ENCODE assay signal across 11 cellular contexts in genomic region chr1:228810855-228811654, GRCh38.
DNase-seq lines count a peak whose midpoint lies in the region; ATAC-seq and TF ChIP-seq lines count a peak whose summit lies in the region.
"Had no signal": no experiment of that assay in that cellular context is flagged by ENCODE, and none has a peak within 500 bp of the region (broad histone marks: within the 10 kb centered on the region; RNA-seq: fewer than 3 reads in every experiment).

No MANE protein-coding gene starts in this region.

- TF ChIP-seq POLR2A in Peyer's patch (IDR thresholded peaks at IDR 0.05) (peak in 1 of 2 donors; percentile 45), testis (IDR thresholded peaks at IDR 0.05) (no peak)

- H3K9ac ChIP-seq in mesendoderm (ENCODE audit: low read length) = no peak overlapping the region

- H3K4me1 ChIP-seq in Peyer's patch = peaks cover 0 to 31% (median 5%) of the 10 kb centered on the region in 4 donors
- H3K4me1 ChIP-seq in mesendoderm (ENCODE audit: control insufficient read depth, low read depth, low read length) = peaks cover 6% of the 10 kb centered on the region
- peaks cover 6% of the 10 kb centered on the region for H3K4me1 ChIP-seq in testis

- no peak overlapping the region for H2BK15ac ChIP-seq in mesendoderm (replicated peaks; ENCODE audit: low read depth)

- no peak overlapping the region for H3K56ac ChIP-seq in mesendoderm (ENCODE audit: low read length)

- intact Hi-C loops in testis (cut with DNase I; ENCODE audit: low total_unique reads) = no loop called here

- H3K4me3 ChIP-seq in Peyer's patch = no peak overlapping the region
- no peak overlapping the region for H3K4me3 ChIP-seq in mesendoderm (ENCODE audit: low read length)
- no peak overlapping the region for H3K4me3 ChIP-seq in testis
- H3K4me3 ChIP-seq: cardiac muscle cell, heart right ventricle had no signal

- H3K23ac ChIP-seq in mesendoderm (ENCODE audit: low read length) = no peak overlapping the region

- H3K27ac ChIP-seq in Peyer's patch (peak overlapping the region in 3 of 4 donors; percentile 37 to 84 (median 70)), mesendoderm (ENCODE audit: low read depth, low read length) (no peak overlapping the region), testis (no peak overlapping the region)
- H3K27ac ChIP-seq: cardiac muscle cell had no signal

- H3K36me3 ChIP-seq in Peyer's patch (no peaks in the 10 kb centered on the region), mesendoderm (ENCODE audit: control insufficient read depth, insufficient read depth, low read length) (no peaks in the 10 kb centered on the region), testis (ENCODE audit: low read depth, missing control alignments) (no peaks in the 10 kb centered on the region)
- H3K36me3 ChIP-seq: cardiac muscle cell, heart right ventricle had no signal

- H3K79me2 ChIP-seq in mesendoderm (ENCODE audit: control insufficient read depth, insufficient read depth, low read length) = no peaks in the 10 kb centered on the region

- no CpG with 5 or more reads among the region's 6 CpGs for WGBS in mesendoderm (ENCODE audit: extremely low coverage, insufficient coverage, low lambda C conversion rate)
- WGBS in testis, 2 donors = 81 to 83% methylated on average over 6 of the region's 6 CpGs

- DNase-seq in CD1c-positive myeloid dendritic cell (ENCODE audit: extremely low spot score) (peak; percentile 15), Peyer's patch (peak in 1 of 3 donors; percentile 53), mesendoderm (peak; percentile 23), DMS114 treated with DMSO at 0.1 percent for 48 hours (lab: John Stamatoyannopoulos, UW; ENCODE audit: unreplicated experiment) (no peak), testis (no peak), 8988T (no peak), omental fat pad (ENCODE audit: low spot score) (no peak)
- DNase-seq: heart right ventricle, NCI-H69 had no signal

- H3K27me3 ChIP-seq in Peyer's patch = no peaks in the 10 kb centered on the region
- H3K27me3 ChIP-seq in mesendoderm (ENCODE audit: insufficient read depth, low read length, poor library complexity) = no peaks in the 10 kb centered on the region
- H3K27me3 ChIP-seq in testis = no peaks in the 10 kb centered on the region
- H3K27me3 ChIP-seq: cardiac muscle cell had no signal

- H2BK120ac ChIP-seq in mesendoderm (ENCODE audit: low read depth, low read length) = no peak overlapping the region

- H4K5ac ChIP-seq in mesendoderm (ENCODE audit: low read length) = no peak overlapping the region

- no peak overlapping the region for H2BK5ac ChIP-seq in mesendoderm (ENCODE audit: low read length)

- H3K9me3 ChIP-seq in Peyer's patch (no peaks in the 10 kb centered on the region), testis (no peaks in the 10 kb centered on the region)
- H3K9me3 ChIP-seq: heart right ventricle had no signal

- H3K79me1 ChIP-seq in mesendoderm (ENCODE audit: low read length) = no peaks in the 10 kb centered on the region

- no peak overlapping the region for H3K4ac ChIP-seq in mesendoderm (ENCODE audit: low read depth, low read length)

- no peak overlapping the region for H2AK5ac ChIP-seq in mesendoderm (ENCODE audit: low read length)

- no peak overlapping the region for H4K8ac ChIP-seq in mesendoderm (ENCODE audit: low read depth, low read length)

- H3K18ac ChIP-seq in mesendoderm (ENCODE audit: low read length) = no peak overlapping the region

- H3K4me2 ChIP-seq in mesendoderm (ENCODE audit: low read length) = no peak overlapping the region

- ATAC-seq in GM21515 (IDR thresholded peaks at IDR 0.05; ENCODE audit: unreplicated experiment) (peak; percentile 64), omental fat pad (ENCODE audit: low FRiP score) (no peak)

- no peak for TF ChIP-seq CTCF in Peyer's patch (IDR thresholded peaks at IDR 0.05)
- no peak for TF ChIP-seq CTCF in testis (IDR thresholded peaks at IDR 0.05)
- TF ChIP-seq CTCF in omental fat pad (IDR thresholded peaks at IDR 0.05) = no peak

Comparison
In these comparisons a context has a peak if more than half of its experiments do, and no peak if none do; other contexts are left out.
1. DNase-seq: peak in CD1c-positive myeloid dendritic cell (single experiment) and mesendoderm (single experiment); none in DMS114 treated with DMSO at 0.1 percent for 48 hours (single experiment), testis (single experiment), 8988T (single experiment) and omental fat pad (single experiment).
2. H3K27ac ChIP-seq: peak in Peyer's patch (3 of 4); none in mesendoderm (single experiment) and testis (0 of 2).